ENCODE assay signal across 19 cellular contexts in genomic region chr2:157808421-157808820, GRCh38.
DNase-seq lines count a peak whose midpoint lies in the region; ATAC-seq and TF ChIP-seq lines count a peak whose summit lies in the region.
"Had no signal": no experiment of that assay in that cellular context is flagged by ENCODE, and none has a peak within 500 bp of the region (broad histone marks: within the 10 kb centered on the region; RNA-seq: fewer than 3 reads in every experiment).

No MANE protein-coding gene starts in this region.

- H4K8ac ChIP-seq in mesenchymal stem cell (ENCODE audit: low read length): no peak overlapping the region

- H2BK15ac ChIP-seq in mesenchymal stem cell (ENCODE audit: low read depth, poor library complexity, severe bottlenecking): no peak overlapping the region

- H3K4me1 ChIP-seq in SJCRH30: peaks cover 9% of the 10 kb centered on the region
- H3K4me1 ChIP-seq in heart right ventricle: peaks cover 2 to 72% (median 49%) of the 10 kb centered on the region in 9 donors
- peaks cover 3% of the 10 kb centered on the region for H3K4me1 ChIP-seq in mesenchymal stem cell (ENCODE audit: control insufficient read depth, insufficient read depth, low read depth, low read length)
- peaks cover 17 to 44% (median 33%) of the 10 kb centered on the region in 3 donors for H3K4me1 ChIP-seq in skeletal muscle tissue (ENCODE audit: control insufficient read depth in 3 of 3, insufficient read depth in 3 of 3, low read length in 3 of 3)

- H2BK12ac ChIP-seq in mesenchymal stem cell (ENCODE audit: low read length in 2 of 2): no peak overlapping the region

- WGBS in heart right ventricle, 2 donors: 30 to 31% methylated on average over 3 of the region's 3 CpGs
- 98% methylated on average over 3 of the region's 3 CpGs for WGBS in mesenchymal stem cell

- peak overlapping the region; percentile 58 for H2AK5ac ChIP-seq in mesenchymal stem cell (ENCODE audit: low read length, severe bottlenecking)

- H3K14ac ChIP-seq in mesenchymal stem cell (ENCODE audit: low read length in 2 of 2): no peak overlapping the region

- no peaks in the 10 kb centered on the region; the same call in 1 of the 2 replicates for H3K9me3 ChIP-seq in SJCRH30 (replicated peaks)
- no peaks in the 10 kb centered on the region for H3K9me3 ChIP-seq in heart right ventricle
- no peaks in the 10 kb centered on the region for H3K9me3 ChIP-seq in mesenchymal stem cell (ENCODE audit: control insufficient read depth, low read length)
- H3K9me3 ChIP-seq in skeletal muscle tissue (ENCODE audit: control insufficient read depth in 3 of 3, low read length in 3 of 3): no peaks in the 10 kb centered on the region

- DNase-seq in SJCRH30: no peak
- no peak for DNase-seq in heart right ventricle
- DNase-seq in mesenchymal stem cell: no peak
- no peak for DNase-seq in hepatic stellate cell (ENCODE audit: low spot score)
- no peak for DNase-seq in cortex of kidney (lab: John Stamatoyannopoulos, UW)
- DNase-seq: C1 segment of cervical spinal cord; CD4-positive, alpha-beta memory T cell; COR-L47; H9; IMR-90; KG1; MM.1S; NCI-H2029; SIG-M5 had no signal

- H3K4me3 ChIP-seq in SJCRH30 (no peak overlapping the region), heart right ventricle (no peak overlapping the region), mesenchymal stem cell (ENCODE audit: insufficient read depth in 1 of 2, low read depth in 1 of 2, low read length in 2 of 2) (no peak overlapping the region), skeletal muscle tissue (ENCODE audit: low read length in 3 of 3) (peak overlapping the region in 1 of 3 donors; percentile 10)
- H3K4me3 ChIP-seq: GM23338 had no signal

- H3K36me3 ChIP-seq in SJCRH30 (peaks cover 6% of the 10 kb centered on the region; the same call in 1 of the 2 replicates), heart right ventricle (peaks cover 0 to 11% (median 0%) of the 10 kb centered on the region in 9 donors), mesenchymal stem cell (ENCODE audit: control insufficient read depth in 1 of 2, insufficient read depth in 2 of 2, low read depth in 1 of 2, low read length in 2 of 2) (peaks cover 0 to 37% of the 10 kb centered on the region in 2 experiments), skeletal muscle tissue (ENCODE audit: control insufficient read depth in 3 of 3, insufficient read depth in 3 of 3, low read length in 3 of 3) (no peaks in the 10 kb centered on the region)

- H3K4ac ChIP-seq in mesenchymal stem cell (ENCODE audit: low read depth in 1 of 2, low read length in 2 of 2): no peak overlapping the region

- no peaks in the 10 kb centered on the region for H3K27me3 ChIP-seq in SJCRH30
- no peaks in the 10 kb centered on the region for H3K27me3 ChIP-seq in heart right ventricle
- no peaks in the 10 kb centered on the region for H3K27me3 ChIP-seq in mesenchymal stem cell (ENCODE audit: control insufficient read depth in 1 of 2, insufficient read depth in 1 of 2, low read length in 2 of 2)
- no peaks in the 10 kb centered on the region for H3K27me3 ChIP-seq in skeletal muscle tissue (ENCODE audit: control insufficient read depth in 3 of 3, insufficient read depth in 3 of 3, low read length in 3 of 3)

- H2BK120ac ChIP-seq in mesenchymal stem cell (ENCODE audit: low read depth, low read length): no peak overlapping the region

- intact Hi-C loops in heart right ventricle (cut with DNase I): no loop called here

- H3K18ac ChIP-seq in mesenchymal stem cell (ENCODE audit: low read depth in 1 of 2, low read length in 2 of 2): no peak overlapping the region

- TF ChIP-seq CTCF in heart right ventricle (IDR thresholded peaks at IDR 0.05): no peak

- H2AFZ ChIP-seq in mesenchymal stem cell (ENCODE audit: low read depth, low read length): no peak overlapping the region
- H2AFZ ChIP-seq: GM23338 had no signal

- no peak overlapping the region for H3K4me2 ChIP-seq in mesenchymal stem cell (ENCODE audit: low read length, poor library complexity, severe bottlenecking)
- H3K4me2 ChIP-seq: GM23338 had no signal

- no peak overlapping the region for H3K23ac ChIP-seq in mesenchymal stem cell (ENCODE audit: low read length in 2 of 2)

- ATAC-seq in heart right ventricle: peak in 6 of 8 donors; percentile 54 to 87 (median 62)
- ATAC-seq in HG03095 (IDR thresholded peaks at IDR 0.05; ENCODE audit: unreplicated experiment): no peak
- ATAC-seq: GM23338, Panc1 had no signal

- no peak overlapping the region for H4K91ac ChIP-seq in mesenchymal stem cell (ENCODE audit: low read length)

- H2BK5ac ChIP-seq in mesenchymal stem cell (ENCODE audit: low read depth, low read length, poor library complexity, severe bottlenecking): no peak overlapping the region

- peaks cover 32% of the 10 kb centered on the region for H3K79me1 ChIP-seq in mesenchymal stem cell (replicated peaks; ENCODE audit: low read length, poor library complexity, severe bottlenecking)

- H3K9ac ChIP-seq in mesenchymal stem cell (ENCODE audit: low read length) (no peak overlapping the region), skeletal muscle tissue (ENCODE audit: low read depth in 1 of 3, low read length in 3 of 3) (no peak overlapping the region)

- peak overlapping the region; percentile 29; the same call in 1 of the 2 replicates for H3K27ac ChIP-seq in SJCRH30
- peak overlapping the region in 4 of 10 donors; percentile 5 to 46 (median 14) for H3K27ac ChIP-seq in heart right ventricle
- H3K27ac ChIP-seq in mesenchymal stem cell (ENCODE audit: low read length, poor library complexity, severe bottlenecking): no peak overlapping the region
- H3K27ac ChIP-seq in skeletal muscle tissue (ENCODE audit: low read depth, low read length): peak overlapping the region; percentile 73
- H3K27ac ChIP-seq: RWPE1 had no signal
